In genomic region chr1:202207292-202207691, GRCh38 we compare ENCODE assay signal across 9 cellular contexts. TPM values are rescaled to one million over a fixed set of nuclear protein-coding genes. Genes with fewer than 3 reads are reported as not detected.
DNase-seq lines count a peak whose midpoint lies in the region; ATAC-seq and TF ChIP-seq lines count a peak whose summit lies in the region.
"Had no signal": no experiment of that assay in that cellular context is flagged by ENCODE, and none has a peak within 500 bp of the region (broad histone marks: within the 10 kb centered on the region; RNA-seq: fewer than 3 reads in every experiment).

No MANE protein-coding gene starts in this region.

- H3K27ac ChIP-seq in RWPE1 = peak overlapping the region; percentile 65
- H3K27ac ChIP-seq in testis = no peak overlapping the region
- H3K27ac ChIP-seq: BLaER1 treated with 17β-estradiol and CSF1 and Interleukin-3, amounts not matched to agents 10 nM and 100 nM had no signal

- POLR2A ChIA-PET in RWPE1 (lab: Yijun Ruan, JAX; ENCODE audit: low non-redundant PET) = no interaction called here

- WGBS in testis, 2 donors = 33% methylated on average over 1 of the region's 1 CpG; no CpG with 5 or more reads in 1 of the 2 donors

- no peak overlapping the region for H3K4me3 Mint-ChIP-seq in activated naive CD4-positive, alpha-beta T cell treated with anti-CD3 and anti-CD28 coated beads, Interleukin-2, amount 50 U/mL, for 24 hours
- no peak overlapping the region for H3K4me3 Mint-ChIP-seq in stimulated activated effector memory CD8-positive, alpha-beta T cell treated with anti-CD3 and anti-CD28 coated beads, Interleukin-12 subunit alpha, Interleukin-12 subunit beta, amount 100 ng/mL, for 72 hours

- intact Hi-C loops in testis (cut with DNase I; ENCODE audit: low total_unique reads) = no loop called here

- no peak overlapping the region for H3K4me3 ChIP-seq in testis
- H3K4me3 ChIP-seq: BLaER1 treated with 17β-estradiol and CSF1 and Interleukin-3, amounts not matched to agents 10 nM and 100 nM had no signal

- no peak for TF ChIP-seq POLR2A in testis (IDR thresholded peaks at IDR 0.05)

- H3K4me1 Mint-ChIP-seq in activated naive CD4-positive, alpha-beta T cell treated with anti-CD3 and anti-CD28 coated beads, Interleukin-2, amount 50 U/mL, for 24 hours = no peaks in the 10 kb centered on the region
- H3K4me1 Mint-ChIP-seq in stimulated activated effector memory CD8-positive, alpha-beta T cell treated with anti-CD3 and anti-CD28 coated beads, Interleukin-12 subunit alpha, Interleukin-12 subunit beta, amount 100 ng/mL, for 72 hours = peaks cover 8% of the 10 kb centered on the region

- H3K9me3 ChIP-seq in testis = no peaks in the 10 kb centered on the region

- H3K9me3 Mint-ChIP-seq in activated naive CD4-positive, alpha-beta T cell treated with anti-CD3 and anti-CD28 coated beads, Interleukin-2, amount 50 U/mL, for 24 hours = no peaks in the 10 kb centered on the region
- H3K9me3 Mint-ChIP-seq in stimulated activated effector memory CD8-positive, alpha-beta T cell treated with anti-CD3 and anti-CD28 coated beads, Interleukin-12 subunit alpha, Interleukin-12 subunit beta, amount 100 ng/mL, for 72 hours = no peaks in the 10 kb centered on the region

- no peaks in the 10 kb centered on the region for H3K27me3 ChIP-seq in testis
- H3K27me3 ChIP-seq: BLaER1 treated with 17β-estradiol and CSF1 and Interleukin-3, amounts not matched to agents 10 nM and 100 nM had no signal

- peak overlapping the region; percentile 8 for H3K27ac Mint-ChIP-seq in activated naive CD4-positive, alpha-beta T cell treated with anti-CD3 and anti-CD28 coated beads, Interleukin-2, amount 50 U/mL, for 24 hours
- H3K27ac Mint-ChIP-seq in stimulated activated effector memory CD8-positive, alpha-beta T cell treated with anti-CD3 and anti-CD28 coated beads, Interleukin-12 subunit alpha, Interleukin-12 subunit beta, amount 100 ng/mL, for 72 hours = no peak overlapping the region

- CTCF ChIA-PET in RWPE1 (lab: Yijun Ruan, JAX) = no interaction called here

- H3K4me1 ChIP-seq in testis = no peaks in the 10 kb centered on the region

- TF ChIP-seq CTCF in RWPE1 (conservative IDR thresholded peaks at IDR 0.05; ENCODE audit: low read depth) (peak; percentile 14; the same call in 1 of the 2 replicates), testis (IDR thresholded peaks at IDR 0.05) (no peak)

- no peaks in the 10 kb centered on the region for H3K36me3 ChIP-seq in testis (ENCODE audit: low read depth, missing control alignments)

- DNase-seq in activated naive CD4-positive, alpha-beta T cell treated with Interleukin-2 at 50 U/mL for 16 hours = no peak
- DNase-seq in RWPE1 (ENCODE audit: low spot score) = no peak
- peak; percentile 73 for DNase-seq in fibroblast of peridontal ligament (ENCODE audit: extremely low read depth)
- DNase-seq in testis = peak; percentile 32
- no peak for DNase-seq in SW480 (ENCODE audit: low spot score)
- DNase-seq in stimulated activated effector memory CD8-positive, alpha-beta T cell treated with anti-CD3 and anti-CD28 coated beads, Interleukin-12 subunit alpha, Interleukin-12 subunit beta, amount 100 ng/mL, for 72 hours (ENCODE audit: low spot score in 2 of 2) = no peak
- DNase-seq in amygdala (lab: John Stamatoyannopoulos, UW) = no peak

- no peaks in the 10 kb centered on the region for H3K36me3 Mint-ChIP-seq in activated naive CD4-positive, alpha-beta T cell treated with anti-CD3 and anti-CD28 coated beads, Interleukin-2, amount 50 U/mL, for 24 hours
- no peaks in the 10 kb centered on the region for H3K36me3 Mint-ChIP-seq in stimulated activated effector memory CD8-positive, alpha-beta T cell treated with anti-CD3 and anti-CD28 coated beads, Interleukin-12 subunit alpha, Interleukin-12 subunit beta, amount 100 ng/mL, for 72 hours

- no peak for ATAC-seq in stimulated activated effector memory CD8-positive, alpha-beta T cell treated with anti-CD3 and anti-CD28 coated beads, Interleukin-12 subunit alpha, Interleukin-12 subunit beta, amount 100 ng/mL, for 72 hours

- peaks cover 12% of the 10 kb centered on the region for H3K27me3 Mint-ChIP-seq in activated naive CD4-positive, alpha-beta T cell treated with anti-CD3 and anti-CD28 coated beads, Interleukin-2, amount 50 U/mL, for 24 hours

RNA-seq across cellular contexts. Expression of gene LGR6, which starts 13.7 kb away (rescaled TPM):
- total RNA-seq in testis = 1 to 10 TPM; 8.1 to 8.3 TPM
- polyA plus RNA-seq in testis (ENCODE audit: insufficient read depth, low read depth, low replicate concordance) = 18.4 TPM

RNA-seq across cellular contexts. Expression of gene PTPN7, which starts 46.9 kb away (rescaled TPM):
- 100 to 1,000 TPM in 1 of 2 donors, 10 to 100 TPM in 1; 84.1 to 119 TPM for total RNA-seq in testis
- polyA plus RNA-seq in testis (ENCODE audit: insufficient read depth, low read depth, low replicate concordance) = 43.0 TPM

Comparison
In these comparisons a context has a peak if more than half of its experiments do, and no peak if none do; other contexts are left out.
1. DNase-seq: peak in fibroblast of peridontal ligament (single experiment) and testis (single experiment); none in activated naive CD4-positive, alpha-beta T cell treated with Interleukin-2 at 50 U/mL for 16 hours (single experiment), RWPE1 (single experiment), SW480 (single experiment), stimulated activated effector memory CD8-positive, alpha-beta T cell treated with anti-CD3 and anti-CD28 coated beads, Interleukin-12 subunit alpha, Interleukin-12 subunit beta, amount 100 ng/mL, for 72 hours (0 of 2) and amygdala (0 of 56).